Comparison of ENCODE assay signal across 8 cellular contexts in the genomic region with DNA sequence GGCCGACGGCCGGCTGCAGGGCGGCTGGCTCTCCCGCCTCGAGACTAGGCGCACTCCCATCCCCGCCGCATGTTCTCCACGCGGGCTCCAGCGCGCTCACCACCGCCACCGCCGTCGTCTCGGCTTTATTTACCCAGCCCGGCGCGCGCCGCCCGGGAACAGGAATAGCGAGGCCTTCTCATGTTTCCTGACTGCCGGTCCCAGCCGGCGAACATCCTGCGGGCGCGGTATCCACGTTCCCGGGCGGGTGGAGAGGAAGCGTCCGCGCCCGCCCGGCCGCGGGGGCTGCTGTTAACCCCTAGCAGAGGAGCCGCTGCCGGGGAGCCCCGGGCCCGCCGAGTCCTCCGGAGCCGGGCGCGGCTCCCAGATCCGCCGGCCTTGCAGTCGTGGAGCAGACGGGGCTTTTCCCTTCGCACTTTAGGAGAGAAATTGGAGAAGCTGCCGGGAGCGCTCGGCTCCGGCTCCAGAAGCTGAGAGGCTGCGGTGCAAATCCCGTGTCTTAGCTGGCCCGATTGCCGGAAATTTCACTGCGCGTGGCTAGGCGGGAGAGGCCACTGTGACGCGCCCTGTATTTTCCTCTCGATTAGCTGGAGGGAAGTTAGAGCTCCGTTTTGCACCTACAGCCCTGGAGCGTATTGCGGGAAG. TPM values are rescaled to one million over a fixed set of nuclear protein-coding genes. Genes with fewer than 3 reads are reported as not detected.
DNase-seq lines count a peak whose midpoint lies in the region; ATAC-seq and TF ChIP-seq lines count a peak whose summit lies in the region.

A gene with protein sequence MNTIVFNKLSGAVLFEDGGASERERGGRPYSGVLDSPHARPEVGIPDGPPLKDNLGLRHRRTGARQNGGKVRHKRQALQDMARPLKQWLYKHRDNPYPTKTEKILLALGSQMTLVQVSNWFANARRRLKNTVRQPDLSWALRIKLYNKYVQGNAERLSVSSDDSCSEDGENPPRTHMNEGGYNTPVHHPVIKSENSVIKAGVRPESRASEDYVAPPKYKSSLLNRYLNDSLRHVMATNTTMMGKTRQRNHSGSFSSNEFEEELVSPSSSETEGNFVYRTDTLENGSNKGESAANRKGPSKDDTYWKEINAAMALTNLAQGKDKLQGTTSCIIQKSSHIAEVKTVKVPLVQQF (minus strand): TSS at position 101 of the 645 bp plus-strand sequence. CDS start 2,404 bp downstream, outside the sequence.

- H2AFZ ChIP-seq in KMS-11 (ENCODE audit: low read depth): peak within 1 kb of the TSS; percentile 100

- H3K79me2 ChIP-seq in KMS-11 (ENCODE audit: insufficient read depth, low read depth): no peaks in the 10 kb centered on the region

- no peak for TF ChIP-seq CTCF in KMS-11 (conservative IDR thresholded peaks at IDR 0.05; ENCODE audit: low read depth, low read length)

- H4K20me1 ChIP-seq in KMS-11 (ENCODE audit: insufficient read depth): no peaks in the 10 kb centered on the region

- peaks cover 44% of the 10 kb centered on the region for H3K27me3 Mint-ChIP-seq in activated naive CD4-positive, alpha-beta T cell treated with anti-CD3 and anti-CD28 coated beads, Interleukin-2, amount 50 U/mL, for 24 hours

- H3K4me3 ChIP-seq in KMS-11 (IDR thresholded peaks at IDR 0.05; ENCODE audit: insufficient read depth, low read depth, low read length) (no peak within 1 kb of the TSS), iPS DF 6.9 (ENCODE audit: low read length) (peak within 1 kb of the TSS; percentile 75), skeletal muscle cell (ENCODE audit: low read depth, low read length) (peak within 1 kb of the TSS; percentile 57)

- ATAC-seq in left lobe of liver: no peak
- no peak for ATAC-seq in GM21447 (IDR thresholded peaks at IDR 0.05; ENCODE audit: unreplicated experiment)
- ATAC-seq in HG03457 (IDR thresholded peaks at IDR 0.05; ENCODE audit: unreplicated experiment): no peak

- no peak within 1 kb of the TSS for H3K9ac ChIP-seq in KMS-11

- peak within 1 kb of the TSS; percentile 89 for H3K4me3 Mint-ChIP-seq in activated naive CD4-positive, alpha-beta T cell treated with anti-CD3 and anti-CD28 coated beads, Interleukin-2, amount 50 U/mL, for 24 hours

- H3K4me2 ChIP-seq in KMS-11: peak within 1 kb of the TSS; percentile 100

- no peaks in the 10 kb centered on the region for H3K36me3 ChIP-seq in KMS-11 (ENCODE audit: insufficient read depth)
- H3K36me3 ChIP-seq in iPS DF 6.9 (ENCODE audit: control insufficient read depth, insufficient read depth, low read length): no peaks in the 10 kb centered on the region; the same call in 1 of the 2 replicates

- no peaks in the 10 kb centered on the region for H3K9me3 Mint-ChIP-seq in activated naive CD4-positive, alpha-beta T cell treated with anti-CD3 and anti-CD28 coated beads, Interleukin-2, amount 50 U/mL, for 24 hours

- H3K27ac ChIP-seq in KMS-11: no peak within 1 kb of the TSS
- H3K27ac ChIP-seq in iPS DF 6.9 (ENCODE audit: low read length): no peak within 1 kb of the TSS

- H3K4me1 Mint-ChIP-seq in activated naive CD4-positive, alpha-beta T cell treated with anti-CD3 and anti-CD28 coated beads, Interleukin-2, amount 50 U/mL, for 24 hours: peaks cover 36% of the 10 kb centered on the region

- peaks cover 2% of the 10 kb centered on the region for H3K36me3 Mint-ChIP-seq in activated naive CD4-positive, alpha-beta T cell treated with anti-CD3 and anti-CD28 coated beads, Interleukin-2, amount 50 U/mL, for 24 hours

- WGBS in iPS DF 6.9 (ENCODE audit: insufficient coverage, insufficient read length): no CpG with 5 or more reads among the region's 72 CpGs

- H3K4me1 ChIP-seq in KMS-11 (ENCODE audit: low read depth, poor library complexity, severe bottlenecking) (peaks cover 6% of the 10 kb centered on the region), iPS DF 6.9 (ENCODE audit: control insufficient read depth, insufficient read depth, low read length) (peaks cover 8% of the 10 kb centered on the region)

- peak within 1 kb of the TSS; percentile 51 for H3K27ac Mint-ChIP-seq in activated naive CD4-positive, alpha-beta T cell treated with anti-CD3 and anti-CD28 coated beads, Interleukin-2, amount 50 U/mL, for 24 hours

- H3K27me3 ChIP-seq in KMS-11 (ENCODE audit: insufficient read depth, low read depth) (peaks cover 9% of the 10 kb centered on the region; the same call in 1 of the 2 replicates), iPS DF 6.9 (ENCODE audit: control insufficient read depth, insufficient read depth, low read length) (peaks cover 52% of the 10 kb centered on the region)

- H3K9me3 ChIP-seq in iPS DF 6.9 (ENCODE audit: control insufficient read depth, insufficient read depth, low read length): no peaks in the 10 kb centered on the region

- peak; percentile 81 for DNase-seq in AG20443 (ENCODE audit: low spot score)
- no peak for DNase-seq in iPS DF 6.9 (ENCODE audit: low read depth, low spot score)
- DNase-seq in skeletal muscle cell (ENCODE audit: low read depth): no peak
- no peak for DNase-seq in left lobe of liver (ENCODE audit: low spot score)

RNA-seq across cellular contexts. Expression of the gene that starts here (rescaled TPM):
- total RNA-seq in left lobe of liver: 0.30 TPM
